In the genomic region with DNA sequence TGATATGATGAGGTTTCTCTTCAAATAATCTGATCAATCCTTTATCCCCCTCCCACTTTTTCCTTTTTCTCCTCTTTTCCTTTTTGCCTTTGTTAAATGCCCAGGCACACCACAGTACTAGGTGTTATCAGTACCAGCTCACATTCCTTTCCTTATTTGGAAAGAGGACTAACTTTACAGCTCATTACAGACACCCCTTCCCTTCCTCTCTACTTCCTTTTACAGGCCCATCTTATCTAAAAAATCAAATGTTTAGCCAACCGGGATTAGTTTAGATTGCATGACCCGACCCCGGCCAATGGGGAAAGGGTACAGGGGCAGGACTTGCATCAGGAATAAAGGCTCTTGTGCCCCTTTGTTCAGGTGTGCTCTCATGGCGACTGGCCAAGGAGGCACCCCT, we compare ENCODE assay signal across 11 cellular contexts. TPM values are rescaled to one million over a fixed set of nuclear protein-coding genes. Genes with fewer than 3 reads are reported as not detected.
"Had no signal": no experiment of that assay in that cellular context is flagged by ENCODE, and none has a peak within 500 bp of the region (broad histone marks: within the 10 kb centered on the region; RNA-seq: fewer than 3 reads in every experiment).

No MANE protein-coding gene starts in this region.

RNA-seq across cellular contexts. Expression of a gene that starts 20.8 kb away (rescaled TPM):
- total RNA-seq: ascending aorta had no signal

RNA-seq across cellular contexts. Expression of a gene that starts 31.0 kb away (rescaled TPM):
- total RNA-seq: ascending aorta, breast epithelium, foreskin keratinocyte, glomerular endothelial cell, left ventricle myocardium superior, mammary epithelial cell, subcutaneous adipose tissue, ureter had no signal
- polyA plus RNA-seq: adipose tissue, pancreas, right cardiac atrium had no signal
